ENCODE assay signal across 20 cellular contexts in genomic region chr20:62056377-62056776, GRCh38.
"Had no signal": no experiment of that assay in that cellular context is flagged by ENCODE, and none has a peak within 500 bp of the region (broad histone marks: within the 10 kb centered on the region; RNA-seq: fewer than 3 reads in every experiment).

No MANE protein-coding gene starts in this region.

- H3K36me3 ChIP-seq: colonic mucosa, right atrium auricular region had no signal

- H3K4me3 Mint-ChIP-seq: endodermal cell; stimulated activated effector memory CD8-positive, alpha-beta T cell treated with anti-CD3 and anti-CD28 coated beads, Interleukin-12 subunit alpha, Interleukin-12 subunit beta, amount 100 ng/mL, for 72 hours had no signal

- H3K36me3 Mint-ChIP-seq: naive thymus-derived CD8-positive, alpha-beta T cell had no signal

- DNase-seq: cerebellar nuclear complex; colonic mucosa; effector CD4-positive, alpha-beta T cell; endodermal cell; erythroblast; foreskin melanocyte; kidney glomerular epithelial cell; mammary epithelial cell; mucosa of descending colon; naive thymus-derived CD8-positive, alpha-beta T cell; stimulated activated CD4-positive, alpha-beta T cell treated with anti-CD3 and anti-CD28 coated beads, Interleukin-4, amount 100 ng/mL, for 1 hour; stimulated activated CD8-positive, alpha-beta memory T cell treated with anti-CD3 and anti-CD28 coated beads, Interleukin-4, amount 100 ng/mL, for 48 hours; stimulated activated naive CD8-positive, alpha-beta T cell treated with anti-CD3 and anti-CD28 coated beads, Interleukin-15, Interleukin-2, amounts not matched to agents 100 U/mL and 50 U/mL, for 24 hours; tibial artery had no signal

- H3K9me3 ChIP-seq: colonic mucosa, mucosa of descending colon, neutrophil, right atrium auricular region, suprapubic skin, tibial artery had no signal

- H3K4me1 ChIP-seq: colonic mucosa, suprapubic skin had no signal

- H3K4me3 ChIP-seq: colonic mucosa, hepatocyte, mucosa of descending colon, right atrium auricular region, smooth muscle cell, suprapubic skin, tibial artery had no signal

- H3K27me3 ChIP-seq: colonic mucosa, hepatocyte, neutrophil, right atrium auricular region, suprapubic skin, tibial artery had no signal

- H3K27ac ChIP-seq: colonic mucosa, hepatocyte, neutrophil, right atrium auricular region, suprapubic skin, tibial artery had no signal

- H3K9me3 Mint-ChIP-seq: naive thymus-derived CD8-positive, alpha-beta T cell; stimulated activated effector memory CD8-positive, alpha-beta T cell treated with anti-CD3 and anti-CD28 coated beads, Interleukin-12 subunit alpha, Interleukin-12 subunit beta, amount 100 ng/mL, for 72 hours had no signal

- H3K27ac Mint-ChIP-seq: endodermal cell had no signal

- H3K27me3 Mint-ChIP-seq: naive thymus-derived CD8-positive, alpha-beta T cell had no signal
